In genomic region chr10:110903280-110904278, GRCh38 we compare ENCODE assay signal across 9 cellular contexts. TPM values are rescaled to one million over a fixed set of nuclear protein-coding genes. Genes with fewer than 3 reads are reported as not detected.
A peak's percentile ranks its signal among the peaks of the same experiment; 100 is the strongest.
DNase-seq lines count a peak whose midpoint lies in the region; ATAC-seq lines count a peak whose summit lies in the region.
"Had no signal": no experiment of that assay in that cellular context is flagged by ENCODE, and none has a peak within 500 bp of the region (broad histone marks: within the 10 kb centered on the region; RNA-seq: fewer than 3 reads in every experiment).

No MANE protein-coding gene starts in this region.

- intact Hi-C loops in activated CD4-positive, alpha-beta memory T cell treated with anti-CD3 and anti-CD28 coated beads for 36 hours (cut with micrococcal nuclease): loop anchor here (1.0 to 5.0 kb wide), 2 partner anchors 15 to 36 kb away; no protein-coding TSS in a partner anchor

- H3K4me1 Mint-ChIP-seq in activated CD4-positive, alpha-beta memory T cell treated with anti-CD3 and anti-CD28 coated beads for 36 hours (ENCODE audit: low read depth): peaks cover 39% of the 10 kb centered on the region

- ATAC-seq in GM18499 (IDR thresholded peaks at IDR 0.05; ENCODE audit: insufficient read depth, unreplicated experiment) (peak; percentile 65), GM21786 (IDR thresholded peaks at IDR 0.05; ENCODE audit: unreplicated experiment) (peak; percentile 68)

- POLR2A ChIA-PET in activated CD4-positive, alpha-beta memory T cell treated with anti-CD3 and anti-CD28 coated beads for 36 hours (lab: Charles Lee): interaction anchor here (1.0 to 2.0 kb wide), 5 partner anchors 15 to 129 kb away, joined by 3 to 11 read pairs (median 5); partner anchors contain the start of genes BBIP1 and SHOC2

- H3K27ac Mint-ChIP-seq in activated CD4-positive, alpha-beta memory T cell treated with anti-CD3 and anti-CD28 coated beads for 36 hours: peak overlapping the region; percentile 79

- no peaks in the 10 kb centered on the region for H3K9me3 Mint-ChIP-seq in activated CD4-positive, alpha-beta memory T cell treated with anti-CD3 and anti-CD28 coated beads for 36 hours

- peaks cover 13% of the 10 kb centered on the region for H3K36me3 Mint-ChIP-seq in activated CD4-positive, alpha-beta memory T cell treated with anti-CD3 and anti-CD28 coated beads for 36 hours

- DNase-seq in activated CD4-positive, alpha-beta memory T cell treated with anti-CD3 and anti-CD28 coated beads for 36 hours: peak; percentile 60
- DNase-seq in left kidney (ENCODE audit: low read depth, low spot score): peak; percentile 1
- no peak for DNase-seq in cerebellum (ENCODE audit: low spot score)
- no peak for DNase-seq in amygdala (lab: John Stamatoyannopoulos, UW)
- DNase-seq in globus pallidus (ENCODE audit: low spot score): no peak
- DNase-seq in DMS79 treated with DMSO at 0.1 percent for 48 hours (lab: John Stamatoyannopoulos, UW): no peak
- DNase-seq: activated effector memory CD4-positive, alpha-beta T cell treated with anti-CD3 and anti-CD28 coated beads, Interleukin-2, amount 50 U/mL, for 16 hours had no signal

- H3K27me3 Mint-ChIP-seq in activated CD4-positive, alpha-beta memory T cell treated with anti-CD3 and anti-CD28 coated beads for 36 hours: no peaks in the 10 kb centered on the region

- peak overlapping the region; percentile 3 for H3K4me3 Mint-ChIP-seq in activated CD4-positive, alpha-beta memory T cell treated with anti-CD3 and anti-CD28 coated beads for 36 hours

- CTCF ChIA-PET in activated CD4-positive, alpha-beta memory T cell treated with anti-CD3 and anti-CD28 coated beads for 36 hours (lab: Charles Lee): interaction anchor here (0.9 to 4.2 kb wide), 7 partner anchors 10 to 157 kb away, joined by 4 to 23 read pairs (median 4); partner anchors contain the start of genes BBIP1, PDCD4 and SHOC2

RNA-seq across cellular contexts. Expression of gene BBIP1, which starts 15.4 kb away (rescaled TPM):
- total RNA-seq in activated CD4-positive, alpha-beta memory T cell treated with anti-CD3 and anti-CD28 coated beads for 36 hours: 10 to 100 TPM; 36.4 to 43.9 TPM
- total RNA-seq in cerebellum: 44.1 TPM

RNA-seq across cellular contexts. Expression of gene SHOC2, which starts 15.8 kb away (rescaled TPM):
- 10 to 100 TPM; 30.7 to 32.5 TPM for total RNA-seq in activated CD4-positive, alpha-beta memory T cell treated with anti-CD3 and anti-CD28 coated beads for 36 hours
- 85.6 TPM for total RNA-seq in cerebellum

RNA-seq across cellular contexts. Expression of gene PDCD4, which starts 31.9 kb away (rescaled TPM):
- 100 to 1,000 TPM; 123 to 141 TPM for total RNA-seq in activated CD4-positive, alpha-beta memory T cell treated with anti-CD3 and anti-CD28 coated beads for 36 hours
- 89.3 TPM for total RNA-seq in cerebellum

Comparison
In these comparisons a context has a peak if more than half of its experiments do, and no peak if none do; other contexts are left out.
1. DNase-seq: peak in activated CD4-positive, alpha-beta memory T cell treated with anti-CD3 and anti-CD28 coated beads for 36 hours (single experiment) and left kidney (single experiment); none in cerebellum (single experiment), amygdala (0 of 56), globus pallidus (single experiment) and DMS79 treated with DMSO at 0.1 percent for 48 hours (single experiment).